ENCODE assay signal across 1 cellular context in genomic region chr11:107157809-107158187, GRCh38.
A peak's percentile ranks its signal among the peaks of the same experiment; 100 is the strongest.
TF ChIP-seq lines count a peak whose summit lies in the region.

No MANE protein-coding gene starts in this region.

TF ChIP-seq in HepG2, 621 proteins besides CTCF, POLR2A, EP300 and RAD21 (continued from another document):
- TF ChIP-seq, protein P1, sequence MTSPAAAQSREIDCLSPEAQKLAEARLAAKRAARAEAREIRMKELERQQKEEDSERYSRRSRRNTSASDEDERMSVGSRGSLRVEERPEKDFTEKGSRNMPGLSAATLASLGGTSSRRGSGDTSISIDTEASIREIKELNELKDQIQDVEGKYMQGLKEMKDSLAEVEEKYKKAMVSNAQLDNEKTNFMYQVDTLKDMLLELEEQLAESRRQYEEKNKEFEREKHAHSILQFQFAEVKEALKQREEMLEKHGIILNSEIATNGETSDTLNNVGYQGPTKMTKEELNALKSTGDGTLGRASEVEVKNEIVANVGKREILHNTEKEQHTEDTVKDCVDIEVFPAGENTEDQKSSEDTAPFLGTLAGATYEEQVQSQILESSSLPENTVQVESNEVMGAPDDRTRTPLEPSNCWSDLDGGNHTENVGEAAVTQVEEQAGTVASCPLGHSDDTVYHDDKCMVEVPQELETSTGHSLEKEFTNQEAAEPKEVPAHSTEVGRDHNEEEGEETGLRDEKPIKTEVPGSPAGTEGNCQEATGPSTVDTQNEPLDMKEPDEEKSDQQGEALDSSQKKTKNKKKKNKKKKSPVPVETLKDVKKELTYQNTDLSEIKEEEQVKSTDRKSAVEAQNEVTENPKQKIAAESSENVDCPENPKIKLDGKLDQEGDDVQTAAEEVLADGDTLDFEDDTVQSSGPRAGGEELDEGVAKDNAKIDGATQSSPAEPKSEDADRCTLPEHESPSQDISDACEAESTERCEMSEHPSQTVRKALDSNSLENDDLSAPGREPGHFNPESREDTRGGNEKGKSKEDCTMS (CRISPR knock-in tag; conservative IDR thresholded peaks at IDR 0.05), result no peak
- no peak for TF ChIP-seq THYN1 (CRISPR knock-in tag; IDR thresholded peaks at IDR 0.05; ENCODE audit: borderline replicate concordance, low read depth)
- no peak for TF ChIP-seq ZKSCAN8 (CRISPR knock-in tag; IDR thresholded peaks at IDR 0.05; ENCODE audit: borderline replicate concordance)
- peak; percentile 2; the same call in 1 of the 2 replicates for TF ChIP-seq HDAC1 (CRISPR knock-in tag; IDR thresholded peaks at IDR 0.05)
- TF ChIP-seq, protein P2, sequence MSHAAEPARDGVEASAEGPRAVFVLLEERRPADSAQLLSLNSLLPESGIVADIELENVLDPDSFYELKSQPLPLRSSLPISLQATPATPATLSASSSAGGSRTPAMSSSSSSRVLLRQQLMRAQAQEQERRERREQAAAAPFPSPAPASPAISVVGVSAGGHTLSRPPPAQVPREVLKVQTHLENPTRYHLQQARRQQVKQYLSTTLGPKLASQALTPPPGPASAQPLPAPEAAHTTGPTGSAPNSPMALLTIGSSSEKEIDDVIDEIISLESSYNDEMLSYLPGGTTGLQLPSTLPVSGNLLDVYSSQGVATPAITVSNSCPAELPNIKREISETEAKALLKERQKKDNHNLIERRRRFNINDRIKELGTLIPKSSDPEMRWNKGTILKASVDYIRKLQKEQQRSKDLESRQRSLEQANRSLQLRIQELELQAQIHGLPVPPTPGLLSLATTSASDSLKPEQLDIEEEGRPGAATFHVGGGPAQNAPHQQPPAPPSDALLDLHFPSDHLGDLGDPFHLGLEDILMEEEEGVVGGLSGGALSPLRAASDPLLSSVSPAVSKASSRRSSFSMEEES (CRISPR knock-in tag; IDR thresholded peaks at IDR 0.05), result no peak
- TF ChIP-seq MYNN (CRISPR knock-in tag; IDR thresholded peaks at IDR 0.05; ENCODE audit: low read depth), result no peak
